In the genomic region with DNA sequence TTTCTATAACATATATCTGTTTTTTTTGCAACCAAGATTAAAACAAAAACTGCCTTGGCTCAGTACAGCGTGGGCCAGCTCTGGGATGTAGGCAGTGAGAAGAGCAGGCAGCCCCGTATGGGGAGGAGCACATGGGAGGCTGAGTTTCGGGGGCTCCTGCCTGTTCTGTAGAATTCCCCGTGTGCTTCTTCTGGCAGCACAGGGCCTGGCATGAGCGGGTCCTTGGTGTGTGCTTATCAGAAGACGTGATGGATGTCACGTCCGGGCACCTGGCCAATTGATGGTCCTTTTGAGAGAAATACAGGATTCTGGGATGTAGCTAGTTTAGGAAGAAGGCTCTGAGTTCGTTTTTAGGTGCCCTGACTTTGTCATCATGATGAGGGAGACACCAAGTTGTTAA, we compare ENCODE assay signal across 30 cellular contexts. TPM values are rescaled to one million over a fixed set of nuclear protein-coding genes. Genes with fewer than 3 reads are reported as not detected.
DNase-seq lines count a peak whose midpoint lies in the region; ATAC-seq and TF ChIP-seq lines count a peak whose summit lies in the region.
"Had no signal": no experiment of that assay in that cellular context is flagged by ENCODE, and none has a peak within 500 bp of the region (broad histone marks: within the 10 kb centered on the region; RNA-seq: fewer than 3 reads in every experiment).

No MANE protein-coding gene starts in this region.

- 91% methylated on average over 9 of the region's 9 CpGs for WGBS in hepatocyte (ENCODE audit: low lambda C conversion rate, missing lambda C conversion rate)
- 58 to 67% (median 66%) methylated on average over 9 of the region's 9 CpGs for WGBS in psoas muscle, 3 donors

- H3K27me3 ChIP-seq in SJCRH30 (no peaks in the 10 kb centered on the region), hepatocyte (no peaks in the 10 kb centered on the region), psoas muscle (ENCODE audit: insufficient read depth in 3 of 3, low read length in 2 of 3) (no peaks in the 10 kb centered on the region)
- H3K27me3 ChIP-seq: cardiac muscle cell, foreskin keratinocyte, ovary, uterus had no signal

- peak overlapping the region; percentile 36 for H3K27ac ChIP-seq in SJCRH30
- H3K27ac ChIP-seq in hepatocyte: peak overlapping the region; percentile 14
- peak overlapping the region; percentile 86 for H3K27ac ChIP-seq in psoas muscle
- H3K27ac ChIP-seq: cardiac muscle cell, coronary artery, foreskin keratinocyte, ovary had no signal

- H3K36me3 ChIP-seq in SJCRH30: no peaks in the 10 kb centered on the region
- no peaks in the 10 kb centered on the region for H3K36me3 ChIP-seq in hepatocyte (replicated peaks; ENCODE audit: insufficient read depth, low read depth)
- H3K36me3 ChIP-seq in psoas muscle (ENCODE audit: insufficient read depth in 1 of 2, low read depth in 1 of 2): peaks cover 0 to 35% of the 10 kb centered on the region in 2 donors
- H3K36me3 ChIP-seq: cardiac muscle cell, ovary, uterus had no signal

- no peak overlapping the region for H3K4me2 ChIP-seq in hepatocyte

- H3K9me3 ChIP-seq in SJCRH30 (replicated peaks) (no peaks in the 10 kb centered on the region), hepatocyte (ENCODE audit: low read depth) (no peaks in the 10 kb centered on the region), psoas muscle (no peaks in the 10 kb centered on the region)
- H3K9me3 ChIP-seq: ovary, uterus had no signal

- H3K9me2 ChIP-seq in hepatocyte (replicated peaks; ENCODE audit: insufficient read depth): no peaks in the 10 kb centered on the region

- DNase-seq in D341Med (ENCODE audit: low spot score): peak; percentile 24
- no peak for DNase-seq in SJCRH30
- no peak for DNase-seq in hepatocyte (ENCODE audit: low spot score)
- DNase-seq in psoas muscle: peak in 1 of 2 donors; percentile 51
- DNase-seq in activated CD8-positive, alpha-beta memory T cell treated with anti-CD3 and anti-CD28 coated beads, Interleukin-2, amount 50 U/mL, for 4 hours: no peak
- DNase-seq in NCI-H748 (lab: John Stamatoyannopoulos, UW; ENCODE audit: unreplicated experiment): no peak
- DNase-seq in medulla oblongata (ENCODE audit: extremely low spot score): no peak
- DNase-seq: activated CD4-positive, alpha-beta T cell treated with anti-CD3 and anti-CD28 coated beads, Interleukin-2, amount 50 U/mL, for 48 hours; CD4-positive, CD25-positive, alpha-beta regulatory T cell; effector memory CD4-positive, alpha-beta T cell; erythroblast; foreskin keratinocyte; hippocampal formation; KG1; midbrain; natural killer cell; NCI-H1694; NCI-H2171; NCI-H510A treated with DMSO at 0.1 percent for 48 hours; ovary; stimulated activated CD4-positive, alpha-beta T cell treated with anti-CD3 and anti-CD28 coated beads, Interleukin-15, amount 100 ng/mL, for 24 hours; stimulated activated naive CD4-positive, alpha-beta T cell; T-helper 1 cell; uterus had no signal

- no peak overlapping the region for H2AFZ ChIP-seq in hepatocyte

- no peak for TF ChIP-seq CTCF in hepatocyte (IDR thresholded peaks at IDR 0.05; ENCODE audit: poor library complexity)
- no peak for TF ChIP-seq CTCF in psoas muscle (IDR thresholded peaks at IDR 0.05)

- H4K20me1 ChIP-seq in hepatocyte (ENCODE audit: insufficient read depth, poor library complexity, severe bottlenecking): no peaks in the 10 kb centered on the region

- H3K79me2 ChIP-seq in hepatocyte: peaks cover 40% of the 10 kb centered on the region

- no peak for ATAC-seq in psoas muscle
- no peak for ATAC-seq in GM21786 (IDR thresholded peaks at IDR 0.05; ENCODE audit: unreplicated experiment)
- ATAC-seq: activated CD4-positive, CD25-positive, alpha-beta regulatory T cell treated with anti-CD3 and anti-CD28 coated beads, Interleukin-2, amount 50 U/mL, for 24 hours; foreskin keratinocyte; natural killer cell; Panc1; sciatic nerve had no signal

- H3K4me3 ChIP-seq in SJCRH30: no peak overlapping the region
- H3K4me3 ChIP-seq in hepatocyte: no peak overlapping the region
- H3K4me3 ChIP-seq in psoas muscle: no peak overlapping the region
- H3K4me3 ChIP-seq: cardiac muscle cell, coronary artery, ovary, uterus had no signal

- intact Hi-C loops in psoas muscle (cut with DNase I): no loop called here

- H3K4me1 ChIP-seq in SJCRH30 (peaks cover 10% of the 10 kb centered on the region), hepatocyte (ENCODE audit: insufficient read depth) (peaks cover 34% of the 10 kb centered on the region), psoas muscle (peaks cover 39% of the 10 kb centered on the region)
- H3K4me1 ChIP-seq: uterus had no signal

RNA-seq across cellular contexts. Expression of gene IMPA2, which starts 16.2 kb away (rescaled TPM):
- 35.8 and 36.6 TPM in 2 replicates for total RNA-seq in SJCRH30 (2014; rRNA removed; shearing (Covaris generic))
- total RNA-seq in hepatocyte (72.4 and 75.6 TPM in 2 replicates), psoas muscle (100 to 1,000 TPM; 126 to 342 (median 215) TPM)
- polyA plus RNA-seq in hepatocyte (116 and 130 TPM in 2 replicates), psoas muscle (100 to 1,000 TPM in 2 of 3 donors, 10 to 100 TPM in 1; 61.4 to 321 (median 196) TPM)

Comparison
In these comparisons a context has a peak if more than half of its experiments do, and no peak if none do; other contexts are left out.
1. H3K27ac ChIP-seq: peak in every context shown above with its lines; median percentile 86 in psoas muscle; 36 in SJCRH30; 14 in hepatocyte.